Comparison of ENCODE assay signal across 29 cellular contexts in genomic region chr12:130454296-130454695, GRCh38.
"Had no signal": no experiment of that assay in that cellular context is flagged by ENCODE, and none has a peak within 500 bp of the region (broad histone marks: within the 10 kb centered on the region; RNA-seq: fewer than 3 reads in every experiment).

No MANE protein-coding gene starts in this region.

- H3K27ac ChIP-seq: stomach, suprapubic skin, testis, thoracic aorta, thyroid gland, tibial artery, tibial nerve, transverse colon, upper lobe of left lung, upper lobe of right lung, uterus, vagina had no signal

- H3K36me3 ChIP-seq: stomach, suprapubic skin, thoracic aorta, thyroid gland, tibial artery, tibial nerve, transverse colon, upper lobe of left lung, upper lobe of right lung, uterus, vagina had no signal

- DNase-seq: stimulated activated CD4-positive, alpha-beta T cell treated with anti-CD3 and anti-CD28 coated beads, Interleukin-2, amount 100 ng/mL, for 48 hours; stimulated activated CD4-positive, alpha-beta T cell treated with anti-CD3 and anti-CD28 coated beads, Interleukin-4, amount 100 ng/mL, for 1 hour; stimulated activated CD4-positive, alpha-beta T cell treated with anti-CD3 and anti-CD28 coated beads, Interleukin-4, amount 100 ng/mL, for 24 hours; stimulated activated CD4-positive, alpha-beta T cell treated with anti-CD3 and anti-CD28 coated beads, Interleukin-4, amount 100 ng/mL, for 4 hours; stimulated activated CD8-positive, alpha-beta memory T cell treated with anti-CD3 and anti-CD28 coated beads, Interleukin-4, amount 100 ng/mL, for 48 hours; stimulated activated naive B cell treated with anti-CD40 and anti-IgM and Interleukin-4, amounts not matched to agents 10 μg/mL and 1 μg/mL and 100 μg/mL, for 72 hours; stimulated activated naive CD4-positive, alpha-beta T cell; stimulated activated naive CD4-positive, alpha-beta T cell treated with Interleukin-2 at 50 U/mL for 16 hours; stimulated activated naive CD8-positive, alpha-beta T cell treated with anti-CD3 and anti-CD28 coated beads, Interleukin-15, amount 100 ng/mL, for 72 hours; stimulated activated naive CD8-positive, alpha-beta T cell treated with anti-CD3 and anti-CD28 coated beads, Interleukin-15, Interleukin-2, amounts not matched to agents 100 U/mL and 50 U/mL, for 24 hours; stomach; substantia nigra; testis; thyroid gland; tibial artery; transverse colon; trophoblast cell; upper lobe of left lung; upper lobe of right lung; uterus had no signal

- H3K27me3 Mint-ChIP-seq: stimulated activated memory B cell treated with anti-CD40 and anti-IgM and Interleukin-4, amounts not matched to agents 10 μg/mL and 1 μg/mL and 100 μg/mL, for 72 hours; stimulated activated naive B cell treated with anti-CD40 and anti-IgM and Interleukin-4, amounts not matched to agents 10 μg/mL and 1 μg/mL and 100 μg/mL, for 72 hours; stimulated activated naive CD8-positive, alpha-beta T cell treated with anti-CD3 and anti-CD28 coated beads, Interleukin-15, amount 100 ng/mL, for 72 hours; stimulated activated naive CD8-positive, alpha-beta T cell treated with anti-CD3 and anti-CD28 coated beads, Interleukin-15, Interleukin-2, amounts not matched to agents 100 ng/mL and 50 ng/mL, for 24 hours; type B pancreatic cell had no signal

- H3K4me3 ChIP-seq: stomach, suprapubic skin, testis, thoracic aorta, thyroid gland, tibial artery, tibial nerve, transverse colon, upper lobe of left lung, upper lobe of right lung, uterus, vagina had no signal

- H3K9me3 ChIP-seq: stomach, suprapubic skin, testis, thoracic aorta, thyroid gland, tibial artery, transverse colon, upper lobe of left lung, upper lobe of right lung, uterus, vagina had no signal

- H3K27me3 ChIP-seq: suprapubic skin, testis, thyroid gland, tibial artery, tibial nerve, transverse colon, upper lobe of left lung, upper lobe of right lung, uterus, vagina had no signal

- H3K27ac Mint-ChIP-seq: stimulated activated effector memory CD8-positive, alpha-beta T cell treated with anti-CD3 and anti-CD28 coated beads, Interleukin-12 subunit alpha, Interleukin-12 subunit beta, amount 100 ng/mL, for 72 hours; stimulated activated memory B cell treated with anti-CD40 and anti-IgM and Interleukin-4, amounts not matched to agents 10 μg/mL and 1 μg/mL and 100 μg/mL, for 72 hours; stimulated activated naive B cell treated with anti-CD40 and anti-IgM and Interleukin-4, amounts not matched to agents 10 μg/mL and 1 μg/mL and 100 μg/mL, for 72 hours; stimulated activated naive CD8-positive, alpha-beta T cell treated with anti-CD3 and anti-CD28 coated beads, Interleukin-15, Interleukin-2, amounts not matched to agents 100 ng/mL and 50 ng/mL, for 24 hours; type B pancreatic cell had no signal

- H3K4me1 Mint-ChIP-seq: stimulated activated effector memory CD8-positive, alpha-beta T cell treated with anti-CD3 and anti-CD28 coated beads, Interleukin-12 subunit alpha, Interleukin-12 subunit beta, amount 100 ng/mL, for 72 hours; stimulated activated memory B cell treated with anti-CD40 and anti-IgM and Interleukin-4, amounts not matched to agents 10 μg/mL and 1 μg/mL and 100 μg/mL, for 72 hours; stimulated activated naive B cell treated with anti-CD40 and anti-IgM and Interleukin-4, amounts not matched to agents 10 μg/mL and 1 μg/mL and 100 μg/mL, for 72 hours; stimulated activated naive CD8-positive, alpha-beta T cell treated with anti-CD3 and anti-CD28 coated beads, Interleukin-15, amount 100 ng/mL, for 72 hours had no signal

- H3K4me1 ChIP-seq: suprapubic skin, testis, tibial artery, tibial nerve, transverse colon, upper lobe of left lung, upper lobe of right lung, uterus, vagina had no signal

- H3K4me3 Mint-ChIP-seq: stimulated activated effector memory CD8-positive, alpha-beta T cell treated with anti-CD3 and anti-CD28 coated beads, Interleukin-12 subunit alpha, Interleukin-12 subunit beta, amount 100 ng/mL, for 72 hours; stimulated activated memory B cell treated with anti-CD40 and anti-IgM and Interleukin-4, amounts not matched to agents 10 μg/mL and 1 μg/mL and 100 μg/mL, for 72 hours; stimulated activated naive B cell treated with anti-CD40 and anti-IgM and Interleukin-4, amounts not matched to agents 10 μg/mL and 1 μg/mL and 100 μg/mL, for 72 hours; stimulated activated naive CD8-positive, alpha-beta T cell treated with anti-CD3 and anti-CD28 coated beads, Interleukin-15, amount 100 ng/mL, for 72 hours; stimulated activated naive CD8-positive, alpha-beta T cell treated with anti-CD3 and anti-CD28 coated beads, Interleukin-15, Interleukin-2, amounts not matched to agents 100 ng/mL and 50 ng/mL, for 24 hours; type B pancreatic cell had no signal

- H3K9me3 Mint-ChIP-seq: stimulated activated effector memory CD8-positive, alpha-beta T cell treated with anti-CD3 and anti-CD28 coated beads, Interleukin-12 subunit alpha, Interleukin-12 subunit beta, amount 100 ng/mL, for 72 hours; stimulated activated memory B cell treated with anti-CD40 and anti-IgM and Interleukin-4, amounts not matched to agents 10 μg/mL and 1 μg/mL and 100 μg/mL, for 72 hours; stimulated activated naive B cell treated with anti-CD40 and anti-IgM and Interleukin-4, amounts not matched to agents 10 μg/mL and 1 μg/mL and 100 μg/mL, for 72 hours; stimulated activated naive CD8-positive, alpha-beta T cell treated with anti-CD3 and anti-CD28 coated beads, Interleukin-15, amount 100 ng/mL, for 72 hours; stimulated activated naive CD8-positive, alpha-beta T cell treated with anti-CD3 and anti-CD28 coated beads, Interleukin-15, Interleukin-2, amounts not matched to agents 100 ng/mL and 50 ng/mL, for 24 hours; type B pancreatic cell had no signal

- FAIRE-seq: urothelium cell line had no signal

- H3K36me3 Mint-ChIP-seq: stimulated activated effector memory CD8-positive, alpha-beta T cell treated with anti-CD3 and anti-CD28 coated beads, Interleukin-12 subunit alpha, Interleukin-12 subunit beta, amount 100 ng/mL, for 72 hours; stimulated activated memory B cell treated with anti-CD40 and anti-IgM and Interleukin-4, amounts not matched to agents 10 μg/mL and 1 μg/mL and 100 μg/mL, for 72 hours; stimulated activated naive B cell treated with anti-CD40 and anti-IgM and Interleukin-4, amounts not matched to agents 10 μg/mL and 1 μg/mL and 100 μg/mL, for 72 hours; type B pancreatic cell had no signal
